27 cellular contexts compared by ENCODE assay signal in the genomic region with DNA sequence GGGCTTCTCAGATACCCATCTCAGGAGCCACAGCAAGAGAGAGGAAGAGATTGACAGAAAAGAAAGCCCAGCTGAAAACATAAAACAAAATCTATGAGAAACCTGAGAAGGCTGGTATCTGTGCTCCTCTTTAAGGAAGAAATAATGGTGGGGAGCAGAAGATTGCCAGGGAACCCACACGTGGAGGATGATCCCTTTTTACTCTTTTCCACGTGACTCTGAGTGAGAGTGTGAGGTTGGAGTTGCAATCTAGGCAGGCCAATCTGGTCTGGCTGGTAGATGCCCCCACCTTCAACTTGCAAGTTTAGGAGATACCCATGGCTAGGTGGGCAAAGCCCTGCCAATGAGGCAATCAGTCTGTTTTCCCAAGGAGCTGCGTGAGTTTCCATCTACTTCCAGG.
"Had no signal": no experiment of that assay in that cellular context is flagged by ENCODE, and none has a peak within 500 bp of the region (broad histone marks: within the 10 kb centered on the region; RNA-seq: fewer than 3 reads in every experiment).

No MANE protein-coding gene starts in this region.

- H3K4me3 ChIP-seq: stomach, suprapubic skin, testis, thoracic aorta, thyroid gland, tibial artery, tibial nerve, transverse colon, upper lobe of left lung, upper lobe of right lung, uterus, vagina had no signal

- FAIRE-seq: urothelium cell line had no signal

- H3K27ac ChIP-seq: stomach, suprapubic skin, testis, thoracic aorta, thyroid gland, tibial artery, tibial nerve, transverse colon, upper lobe of left lung, upper lobe of right lung, uterus, vagina had no signal

- ATAC-seq: stimulated activated effector memory CD8-positive, alpha-beta T cell treated with anti-CD3 and anti-CD28 coated beads, Interleukin-12 subunit alpha, Interleukin-12 subunit beta, amount 100 ng/mL, for 72 hours; stimulated activated memory B cell treated with anti-CD40 and anti-IgM and Interleukin-4, amounts not matched to agents 10 μg/mL and 1 μg/mL and 100 μg/mL, for 72 hours; stimulated activated naive B cell treated with anti-CD40 and anti-IgM and Interleukin-4, amounts not matched to agents 10 μg/mL and 1 μg/mL and 100 μg/mL, for 72 hours; stimulated activated naive CD8-positive, alpha-beta T cell treated with anti-CD3 and anti-CD28 coated beads, Interleukin-15, amount 100 ng/mL, for 72 hours; stimulated activated naive CD8-positive, alpha-beta T cell treated with anti-CD3 and anti-CD28 coated beads, Interleukin-15, Interleukin-2, amounts not matched to agents 100 U/mL and 50 U/mL, for 24 hours; upper lobe of right lung had no signal

- H3K9me3 ChIP-seq: stomach, suprapubic skin, testis, thoracic aorta, thyroid gland, tibial artery, transverse colon, upper lobe of left lung, upper lobe of right lung, uterus, vagina had no signal

- H3K4me1 ChIP-seq: stomach, suprapubic skin, testis, thyroid gland, tibial artery, upper lobe of left lung, upper lobe of right lung, uterus, vagina had no signal

- H3K27me3 ChIP-seq: stomach, testis, thyroid gland, tibial nerve, transverse colon, upper lobe of left lung, upper lobe of right lung, uterus, vagina had no signal

- H3K36me3 ChIP-seq: stomach, suprapubic skin, thoracic aorta, thyroid gland, tibial artery, tibial nerve, transverse colon, upper lobe of left lung, upper lobe of right lung, uterus, vagina had no signal

- DNase-seq: stimulated activated CD4-positive, alpha-beta T cell treated with anti-CD3 and anti-CD28 coated beads, Interleukin-2, amount 100 ng/mL, for 48 hours; stimulated activated CD4-positive, alpha-beta T cell treated with anti-CD3 and anti-CD28 coated beads, Interleukin-4, amount 100 ng/mL, for 1 hour; stimulated activated CD4-positive, alpha-beta T cell treated with anti-CD3 and anti-CD28 coated beads, Interleukin-4, amount 100 ng/mL, for 24 hours; stimulated activated CD4-positive, alpha-beta T cell treated with anti-CD3 and anti-CD28 coated beads, Interleukin-4, amount 100 ng/mL, for 4 hours; stimulated activated CD8-positive, alpha-beta memory T cell treated with anti-CD3 and anti-CD28 coated beads, Interleukin-4, amount 100 ng/mL, for 48 hours; stimulated activated naive B cell treated with anti-CD40 and anti-IgM and Interleukin-4, amounts not matched to agents 10 μg/mL and 1 μg/mL and 100 μg/mL, for 72 hours; stimulated activated naive CD4-positive, alpha-beta T cell; stimulated activated naive CD4-positive, alpha-beta T cell treated with Interleukin-2 at 50 U/mL for 16 hours; stimulated activated naive CD8-positive, alpha-beta T cell treated with anti-CD3 and anti-CD28 coated beads, Interleukin-15, amount 100 ng/mL, for 72 hours; stimulated activated naive CD8-positive, alpha-beta T cell treated with anti-CD3 and anti-CD28 coated beads, Interleukin-15, Interleukin-2, amounts not matched to agents 100 U/mL and 50 U/mL, for 24 hours; stomach; substantia nigra; testis; thyroid gland; tibial artery; transverse colon; trophoblast cell; upper lobe of left lung; upper lobe of right lung; uterus had no signal
